ENCODE assay signal across 9 cellular contexts in the genomic region with DNA sequence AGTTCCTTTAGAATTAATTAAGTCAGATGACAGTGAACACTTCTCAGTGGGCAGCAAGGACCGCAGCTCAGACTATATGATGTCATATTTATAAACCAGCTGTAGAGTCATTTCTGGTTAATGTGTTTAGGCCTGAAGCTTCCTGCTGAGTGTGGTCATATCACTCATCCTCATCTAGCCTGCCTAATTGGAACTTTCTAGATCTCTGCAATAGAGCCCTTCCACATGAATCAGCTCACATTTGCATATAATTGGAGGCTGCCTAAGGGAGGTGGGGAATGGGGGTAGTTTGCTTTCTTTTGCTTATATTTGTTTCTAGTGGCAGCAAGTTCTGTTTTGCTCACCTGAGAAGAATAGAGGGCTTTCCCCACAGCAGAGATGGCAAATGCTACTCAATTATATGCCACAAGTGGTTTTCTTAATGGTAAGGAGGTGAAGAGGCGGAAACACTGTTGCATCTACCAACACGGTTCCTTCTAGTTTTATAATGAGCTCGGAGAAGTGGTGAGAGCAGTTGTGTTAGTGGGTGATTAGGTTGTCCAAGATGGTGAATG.
DNase-seq lines count a peak whose midpoint lies in the region; ATAC-seq, FAIRE-seq and TF ChIP-seq lines count a peak whose summit lies in the region.
"Had no signal": no experiment of that assay in that cellular context is flagged by ENCODE, and none has a peak within 500 bp of the region (broad histone marks: within the 10 kb centered on the region; RNA-seq: fewer than 3 reads in every experiment).

No MANE protein-coding gene starts in this region.

- CTCF ChIA-PET in CD4-positive, alpha-beta T cell (lab: Charles Lee), result interaction anchor here (0.6 to 1.2 kb wide), 2 partner anchors 11 to 54 kb away, joined by 3 read pairs; no protein-coding TSS in a partner anchor
- CTCF ChIA-PET in K562 (lab: Yijun Ruan, JAX; ENCODE audit: low intra/inter-chr PET ratio), result no interaction called here

- H3K4me2 ChIP-seq in K562 (ENCODE audit: insufficient read depth, low read length), result no peak overlapping the region

- WGBS in K562 (ENCODE audit: insufficient coverage, low coverage, missing lambda C conversion rate), result 1% methylated on average over 4 of the region's 4 CpGs

- peaks cover 68% of the 10 kb centered on the region for H3K36me3 Mint-ChIP-seq in CD4-positive, alpha-beta T cell (ENCODE audit: low read depth)

- no peaks in the 10 kb centered on the region for H3K27me3 ChIP-seq in CD4-positive, alpha-beta T cell (ENCODE audit: control insufficient read depth, insufficient read depth, low read length)
- H3K27me3 ChIP-seq in K562 (ENCODE audit: control insufficient read depth in 2 of 2, insufficient read depth in 2 of 2, low read length in 2 of 2), result peaks cover 0 to 3% of the 10 kb centered on the region in 2 experiments; a peak in 1 of 5 replicates

- no peak for TF ChIP-seq POLR2A in K562 (conservative IDR thresholded peaks at IDR 0.05)

- H4K20me1 ChIP-seq in K562 (replicated peaks; ENCODE audit: control insufficient read depth, insufficient read depth, low read length), result no peaks in the 10 kb centered on the region

- H3K79me2 ChIP-seq in K562 (ENCODE audit: control insufficient read depth, insufficient read depth, low read length), result no peaks in the 10 kb centered on the region

- peak overlapping the region; percentile 73 for H3K27ac Mint-ChIP-seq in CD4-positive, alpha-beta T cell
- H3K27ac Mint-ChIP-seq in stimulated activated naive CD8-positive, alpha-beta T cell treated with anti-CD3 and anti-CD28 coated beads, Interleukin-15, amount 100 ng/mL, for 72 hours, result peak overlapping the region; percentile 8 to 79

- in situ Hi-C loops in K562 (cut with MboI), result no loop called here

- H3K9me3 Mint-ChIP-seq in CD4-positive, alpha-beta T cell, result no peaks in the 10 kb centered on the region
- no peaks in the 10 kb centered on the region for H3K9me3 Mint-ChIP-seq in stimulated activated naive CD8-positive, alpha-beta T cell treated with anti-CD3 and anti-CD28 coated beads, Interleukin-15, amount 100 ng/mL, for 72 hours

- peak; percentile 85 for ATAC-seq in CD4-positive, alpha-beta T cell (ENCODE audit: poor library complexity)
- ATAC-seq in GM19397 (IDR thresholded peaks at IDR 0.05; ENCODE audit: unreplicated experiment), result peak; percentile 76
- peak; percentile 86 for ATAC-seq in HG03520 (IDR thresholded peaks at IDR 0.05; ENCODE audit: unreplicated experiment)
- ATAC-seq in K562, result no peak
- ATAC-seq in stimulated activated naive CD8-positive, alpha-beta T cell treated with anti-CD3 and anti-CD28 coated beads, Interleukin-15, amount 100 ng/mL, for 72 hours, result peak; percentile 97
- ATAC-seq: HCT116 had no signal

- POLR2A ChIA-PET in CD4-positive, alpha-beta T cell (lab: Charles Lee), result interaction anchor here (1.4 to 4.3 kb wide), 3 partner anchors 22 to 65 kb away, joined by 5 to 19 read pairs (median 6); no protein-coding TSS in a partner anchor
- POLR2A ChIA-PET in K562 (lab: Yijun Ruan, JAX), result no interaction called here

- H3K9me1 ChIP-seq in K562 (ENCODE audit: control insufficient read depth, insufficient read depth, low read length), result no peaks in the 10 kb centered on the region

- no peaks in the 10 kb centered on the region for H3K9me3 ChIP-seq in CD4-positive, alpha-beta T cell (ENCODE audit: control insufficient read depth, low read length)
- H3K9me3 ChIP-seq in K562 (replicated peaks; ENCODE audit: control insufficient read depth, insufficient read depth, low read depth, low read length), result no peaks in the 10 kb centered on the region

- peak overlapping the region; percentile 9 for H3K4me3 Mint-ChIP-seq in CD4-positive, alpha-beta T cell
- H3K4me3 Mint-ChIP-seq in stimulated activated naive CD8-positive, alpha-beta T cell treated with anti-CD3 and anti-CD28 coated beads, Interleukin-15, amount 100 ng/mL, for 72 hours, result peak overlapping the region in 1 of 2 donors; percentile 39

- H3K4me1 ChIP-seq in K562 (replicated peaks in 1 of 2; ENCODE audit: control insufficient read depth in 2 of 2, insufficient read depth in 2 of 2, low read length in 2 of 2), result no peaks in the 10 kb centered on the region

- no peak for TF ChIP-seq EP300 in K562 (IDR thresholded peaks at IDR 0.05; ENCODE audit: low read length)

- H3K27me3 Mint-ChIP-seq in CD4-positive, alpha-beta T cell, result no peaks in the 10 kb centered on the region
- H3K27me3 Mint-ChIP-seq in stimulated activated naive CD8-positive, alpha-beta T cell treated with anti-CD3 and anti-CD28 coated beads, Interleukin-15, amount 100 ng/mL, for 72 hours, result no peaks in the 10 kb centered on the region

- H3K4me3 ChIP-seq in K562, result no peak overlapping the region

- H3K27ac ChIP-seq in CD4-positive, alpha-beta T cell (ENCODE audit: low read depth, low read length), result no peak overlapping the region
- H3K27ac ChIP-seq in K562 (ENCODE audit: extremely low read depth, low read depth, low read length), result no peak overlapping the region

- peak in 2 of 10 experiments; percentile 7 to 9 for DNase-seq in CD4-positive, alpha-beta T cell
- no peak for DNase-seq in K562 (ENCODE audit: extremely low read depth in 1 of 4, low spot score in 3 of 4)
- DNase-seq in stimulated activated naive CD8-positive, alpha-beta T cell treated with anti-CD3 and anti-CD28 coated beads, Interleukin-15, amount 100 ng/mL, for 72 hours, result peak in 1 of 2 donors; percentile 57
- DNase-seq in NCI-H1930 (lab: John Stamatoyannopoulos, UW), result no peak
- no peak for DNase-seq in DMS 273 treated with DMSO at 0.1 percent for 48 hours (lab: John Stamatoyannopoulos, UW)
- no peak for DNase-seq in HPDE6-E6E7 (ENCODE audit: extremely low spot score)

- peaks cover 61% of the 10 kb centered on the region for H3K4me1 Mint-ChIP-seq in CD4-positive, alpha-beta T cell (ENCODE audit: low read depth)
- H3K4me1 Mint-ChIP-seq in stimulated activated naive CD8-positive, alpha-beta T cell treated with anti-CD3 and anti-CD28 coated beads, Interleukin-15, amount 100 ng/mL, for 72 hours, result peaks cover 56% of the 10 kb centered on the region

- no peak for FAIRE-seq in K562 (lab: Jason Lieb, UNC)

- no peak for TF ChIP-seq CTCF in CD4-positive, alpha-beta T cell (IDR thresholded peaks at IDR 0.05)
- TF ChIP-seq CTCF in K562 (IDR thresholded peaks at IDR 0.05 in 2 of 3, conservative IDR thresholded peaks at IDR 0.05 in 1 of 3; ENCODE audit: insufficient read depth in 2 of 3, low read depth in 1 of 3, low read length in 3 of 3), result no peak

- H2AFZ ChIP-seq in K562 (ENCODE audit: low read depth, low read length), result no peak overlapping the region

- no peak overlapping the region for H3K9ac ChIP-seq in K562 (ENCODE audit: insufficient read depth in 1 of 2, low read depth in 2 of 2, low read length in 2 of 2)

- intact Hi-C loops in CD4-positive, alpha-beta T cell (cut with DNase I, micrococcal nuclease), result no loop called here
- intact Hi-C loops in K562 (cut with micrococcal nuclease), result no loop called here

- BruUV-seq in K562 (replicated peaks; lab: Mats Ljungman, UMichigan), result no TSS peak

- H3K36me3 ChIP-seq in K562 (ENCODE audit: control insufficient read depth, insufficient read depth, low read length), result no peaks in the 10 kb centered on the region

- TF ChIP-seq RAD21 in K562 (CRISPR knock-in tag; conservative IDR thresholded peaks at IDR 0.05 in 1 of 2, IDR thresholded peaks at IDR 0.05 in 1 of 2), result no peak

TF ChIP-seq in K562, 482 proteins besides CTCF, POLR2A, EP300 and RAD21:
- TF ChIP-seq GABPA (tag; conservative IDR thresholded peaks at IDR 0.05; ENCODE audit: low read depth) (peak; percentile 50), FOXP1 (CRISPR knock-in tag; IDR thresholded peaks at IDR 0.05) (no peak)
